In the genomic region with DNA sequence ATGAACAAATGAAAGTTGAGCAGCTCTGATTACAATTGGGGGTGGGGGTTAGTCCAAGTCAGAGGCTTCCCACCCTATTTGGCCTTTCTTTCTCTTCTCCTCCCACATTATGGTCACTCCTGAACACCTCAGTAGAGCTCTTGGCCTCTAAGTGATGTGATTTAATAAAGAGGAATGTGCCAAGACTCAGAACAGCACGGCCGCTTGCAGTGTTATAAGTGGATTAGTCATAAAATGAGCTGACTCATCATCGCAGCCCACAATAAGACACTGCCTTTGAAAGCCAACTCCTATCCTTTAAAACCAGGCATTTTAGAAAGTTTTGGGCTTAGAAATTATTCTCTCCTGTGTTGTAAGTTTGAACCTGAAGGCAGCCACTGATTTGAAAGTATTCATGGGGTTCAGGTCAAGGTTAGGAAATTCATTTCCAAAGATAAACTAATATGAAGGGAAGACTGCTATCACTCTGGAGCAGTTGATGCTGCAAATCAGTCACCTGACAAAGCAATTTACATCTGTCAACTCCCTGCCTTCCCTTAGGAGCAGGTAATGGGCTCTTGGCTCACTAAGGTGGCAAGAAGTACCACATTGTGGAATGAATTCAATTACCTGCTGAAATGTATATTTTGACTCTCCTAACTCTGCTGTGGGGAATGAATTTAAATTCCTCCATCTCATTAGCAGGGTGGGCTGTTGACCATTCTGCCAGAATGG, we compare ENCODE assay signal across 9 cellular contexts.
A peak's percentile ranks its signal among the peaks of the same experiment; 100 is the strongest.
DNase-seq lines count a peak whose midpoint lies in the region; ATAC-seq and TF ChIP-seq lines count a peak whose summit lies in the region.
"Had no signal": no experiment of that assay in that cellular context is flagged by ENCODE, and none has a peak within 500 bp of the region (broad histone marks: within the 10 kb centered on the region; RNA-seq: fewer than 3 reads in every experiment).

No MANE protein-coding gene starts in this region.

- no peaks in the 10 kb centered on the region for H3K27me3 ChIP-seq in SJSA1 (replicated peaks)
- no peaks in the 10 kb centered on the region for H3K27me3 ChIP-seq in skeletal muscle satellite cell (ENCODE audit: control insufficient read depth, insufficient read depth, low read length)

- TF ChIP-seq CTCF in HFF-Myc (IDR thresholded peaks at IDR 0.05; ENCODE audit: low read depth, low read length, missing control alignments) = no peak

- H3K4me1 ChIP-seq in SJSA1 (replicated peaks) (0 out of 2 replicates have a peak, but pooled peaks cover 3% of the 10 kb centered on the region), skeletal muscle satellite cell (ENCODE audit: control insufficient read depth, insufficient read depth, low read length) (peaks cover 4% of the 10 kb centered on the region)

- ATAC-seq in HG02759 (IDR thresholded peaks at IDR 0.05; ENCODE audit: unreplicated experiment) = no peak
- ATAC-seq in HG03521 (IDR thresholded peaks at IDR 0.05; ENCODE audit: unreplicated experiment) = no peak

- peak overlapping the region; percentile 37 for H3K4me2 ChIP-seq in skeletal muscle satellite cell (ENCODE audit: low read length)

- DNase-seq in HFF-Myc (ENCODE audit: extremely low read depth, low read depth) = peak; percentile 58
- peak; percentile 51 to 55 for DNase-seq in SJSA1 (ENCODE audit: low read depth in 1 of 2, low spot score in 2 of 2)
- peak; percentile 3 for DNase-seq in globus pallidus (ENCODE audit: low spot score)
- DNase-seq in NOMO-1 treated with DMSO at 0.1 percent for 48 hours (lab: John Stamatoyannopoulos, UW; ENCODE audit: unreplicated experiment) = no peak
- DNase-seq in DMS 273 (lab: John Stamatoyannopoulos, UW; ENCODE audit: unreplicated experiment) = no peak
- DNase-seq: OCI-M1 had no signal

- H3K9me3 ChIP-seq in SJSA1 (replicated peaks) (no peaks in the 10 kb centered on the region; the same call in 1 of the 2 replicates), skeletal muscle satellite cell (replicated peaks; ENCODE audit: low read length) (no peaks in the 10 kb centered on the region)

- no peak overlapping the region for H3K9ac ChIP-seq in skeletal muscle satellite cell (ENCODE audit: low read depth, low read length)

- H3K27ac ChIP-seq in SJSA1 = no peak overlapping the region

- H3K36me3 ChIP-seq in SJSA1 (no peaks in the 10 kb centered on the region), skeletal muscle satellite cell (ENCODE audit: insufficient read depth, low read length) (no peaks in the 10 kb centered on the region)

- no peak overlapping the region for H3K4me3 ChIP-seq in HFF-Myc (replicated peaks; ENCODE audit: low read depth, low read length)
- no peak overlapping the region for H3K4me3 ChIP-seq in SJSA1
- H3K4me3 ChIP-seq in skeletal muscle satellite cell (ENCODE audit: low read length) = no peak overlapping the region

Comparison
In these comparisons a context has a peak if more than half of its experiments do, and no peak if none do; other contexts are left out.
1. DNase-seq: peak in HFF-Myc (single experiment), SJSA1 (2 of 2) and globus pallidus (single experiment); none in NOMO-1 treated with DMSO at 0.1 percent for 48 hours (single experiment) and DMS 273 (single experiment).